Comparison of ENCODE assay signal across 2 cellular contexts in the genomic region with DNA sequence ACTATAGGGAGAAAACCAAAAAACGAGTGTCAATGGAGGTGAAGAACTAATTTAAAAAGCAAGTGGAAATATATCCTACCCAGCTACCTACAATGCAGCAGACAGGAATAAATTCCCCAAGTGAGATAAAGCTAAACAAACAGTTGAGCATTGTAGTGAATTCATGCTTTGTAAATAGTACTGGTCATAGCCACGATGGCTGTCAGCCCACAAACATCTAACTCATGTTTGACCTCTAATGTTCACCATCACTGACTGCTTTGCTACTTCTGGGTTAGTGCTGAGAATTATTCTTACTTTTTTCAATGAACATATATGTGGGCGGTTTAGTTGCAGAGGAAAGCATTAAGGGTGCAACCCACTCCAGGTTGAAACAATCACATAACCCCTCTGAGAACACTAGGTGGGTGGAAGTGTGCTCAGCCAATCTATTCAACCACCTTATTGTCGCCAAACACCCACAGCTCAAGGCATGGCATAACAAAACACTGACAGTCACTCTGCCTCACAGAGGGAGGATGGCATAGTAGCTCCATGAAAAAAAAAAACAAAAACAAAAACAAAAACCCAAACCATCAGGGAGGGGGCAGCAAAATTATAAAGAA.
TF ChIP-seq lines count a peak whose summit lies in the region.

No MANE protein-coding gene starts in this region.

TF ChIP-seq in A549, 52 proteins besides CTCF, POLR2A, EP300 and RAD21 (continued from another document):
- TF ChIP-seq E2F6 (IDR thresholded peaks at IDR 0.05; ENCODE audit: borderline replicate concordance, low read depth) (no peak), HMGXB4 (CRISPR knock-in tag; IDR thresholded peaks at IDR 0.05; ENCODE audit: borderline replicate concordance) (no peak), REST (IDR thresholded peaks at IDR 0.05) (no peak), RARB (CRISPR knock-in tag; IDR thresholded peaks at IDR 0.05) (no peak), MAFK (IDR thresholded peaks at IDR 0.05; ENCODE audit: partially characterized antibody) (no peak), KDM1A (IDR thresholded peaks at IDR 0.05; ENCODE audit: low read depth) (no peak), HOXB5 (CRISPR knock-in tag; IDR thresholded peaks at IDR 0.05) (no peak), CHD4 (IDR thresholded peaks at IDR 0.05; ENCODE audit: borderline replicate concordance) (no peak), BHLHE40 (IDR thresholded peaks at IDR 0.05; ENCODE audit: low read depth, low read length) (no peak), NFE2L2 (conservative IDR thresholded peaks at IDR 0.05; ENCODE audit: low read length) (no peak), TFCP2L1 (CRISPR knock-in tag; IDR thresholded peaks at IDR 0.05) (no peak), HEYL (CRISPR knock-in tag; IDR thresholded peaks at IDR 0.05) (no peak), HOXB13 (CRISPR knock-in tag; IDR thresholded peaks at IDR 0.05; ENCODE audit: low read depth) (no peak), HDAC2 (IDR thresholded peaks at IDR 0.05) (no peak), SMC3 (IDR thresholded peaks at IDR 0.05) (no peak)

TF ChIP-seq in HepG2, 621 proteins besides CTCF, POLR2A, EP300 and RAD21 (continued from another document and continues in another):
- TF ChIP-seq HNF1B (CRISPR knock-in tag; IDR thresholded peaks at IDR 0.05) (no peak), TFE3 (CRISPR knock-in tag; IDR thresholded peaks at IDR 0.05) (no peak), STAT6 (CRISPR knock-in tag; IDR thresholded peaks at IDR 0.05; ENCODE audit: borderline replicate concordance) (no peak), TEAD2 (CRISPR knock-in tag; IDR thresholded peaks at IDR 0.05) (no peak), ZNF367 (CRISPR knock-in tag; IDR thresholded peaks at IDR 0.05; ENCODE audit: borderline replicate concordance) (no peak), HIVEP1 (CRISPR knock-in tag; IDR thresholded peaks at IDR 0.05) (no peak), U2AF1 (optimal IDR thresholded peaks at IDR 0.05; ENCODE audit: low read depth, low read length) (no peak), BCL6 (CRISPR knock-in tag; IDR thresholded peaks at IDR 0.05) (no peak), GABPB1 (CRISPR knock-in tag; IDR thresholded peaks at IDR 0.05) (no peak), ZNF790 (CRISPR knock-in tag; IDR thresholded peaks at IDR 0.05; ENCODE audit: borderline replicate concordance) (no peak), SOX13 (IDR thresholded peaks at IDR 0.05) (no peak), SOX13 (CRISPR knock-in tag; conservative IDR thresholded peaks at IDR 0.05 in 1 of 2, IDR thresholded peaks at IDR 0.05 in 1 of 2) (peak in 1 of 2 experiments; percentile 80; a peak in 1 of 4 replicates), MIXL1 (CRISPR knock-in tag; IDR thresholded peaks at IDR 0.05) (no peak), ZNF350 (CRISPR knock-in tag; IDR thresholded peaks at IDR 0.05; ENCODE audit: borderline replicate concordance, low read depth) (no peak), KLF11 (CRISPR knock-in tag; IDR thresholded peaks at IDR 0.05) (no peak), GATAD2A (CRISPR knock-in tag; IDR thresholded peaks at IDR 0.05) (0 out of 2 replicates have a peak, but pooled peaks have one; percentile 19), ZSCAN30 (CRISPR knock-in tag; IDR thresholded peaks at IDR 0.05) (no peak), KDM4B (CRISPR knock-in tag; IDR thresholded peaks at IDR 0.05) (no peak), MIER2 (CRISPR knock-in tag; IDR thresholded peaks at IDR 0.05) (no peak), ZNF687 (CRISPR knock-in tag; IDR thresholded peaks at IDR 0.05) (no peak), HMG20A (CRISPR knock-in tag; IDR thresholded peaks at IDR 0.05; ENCODE audit: borderline replicate concordance) (peak; percentile 38; the same call in 1 of the 2 replicates), ZNF614 (CRISPR knock-in tag; IDR thresholded peaks at IDR 0.05; ENCODE audit: borderline replicate concordance) (0 out of 2 replicates have a peak, but pooled peaks have one; percentile 36), NR2F6 (IDR thresholded peaks at IDR 0.05) (no peak), NR2F6 (CRISPR knock-in tag; IDR thresholded peaks at IDR 0.05) (0 out of 2 replicates have a peak, but pooled peaks have one; percentile 15)
- TF ChIP-seq, protein P1, sequence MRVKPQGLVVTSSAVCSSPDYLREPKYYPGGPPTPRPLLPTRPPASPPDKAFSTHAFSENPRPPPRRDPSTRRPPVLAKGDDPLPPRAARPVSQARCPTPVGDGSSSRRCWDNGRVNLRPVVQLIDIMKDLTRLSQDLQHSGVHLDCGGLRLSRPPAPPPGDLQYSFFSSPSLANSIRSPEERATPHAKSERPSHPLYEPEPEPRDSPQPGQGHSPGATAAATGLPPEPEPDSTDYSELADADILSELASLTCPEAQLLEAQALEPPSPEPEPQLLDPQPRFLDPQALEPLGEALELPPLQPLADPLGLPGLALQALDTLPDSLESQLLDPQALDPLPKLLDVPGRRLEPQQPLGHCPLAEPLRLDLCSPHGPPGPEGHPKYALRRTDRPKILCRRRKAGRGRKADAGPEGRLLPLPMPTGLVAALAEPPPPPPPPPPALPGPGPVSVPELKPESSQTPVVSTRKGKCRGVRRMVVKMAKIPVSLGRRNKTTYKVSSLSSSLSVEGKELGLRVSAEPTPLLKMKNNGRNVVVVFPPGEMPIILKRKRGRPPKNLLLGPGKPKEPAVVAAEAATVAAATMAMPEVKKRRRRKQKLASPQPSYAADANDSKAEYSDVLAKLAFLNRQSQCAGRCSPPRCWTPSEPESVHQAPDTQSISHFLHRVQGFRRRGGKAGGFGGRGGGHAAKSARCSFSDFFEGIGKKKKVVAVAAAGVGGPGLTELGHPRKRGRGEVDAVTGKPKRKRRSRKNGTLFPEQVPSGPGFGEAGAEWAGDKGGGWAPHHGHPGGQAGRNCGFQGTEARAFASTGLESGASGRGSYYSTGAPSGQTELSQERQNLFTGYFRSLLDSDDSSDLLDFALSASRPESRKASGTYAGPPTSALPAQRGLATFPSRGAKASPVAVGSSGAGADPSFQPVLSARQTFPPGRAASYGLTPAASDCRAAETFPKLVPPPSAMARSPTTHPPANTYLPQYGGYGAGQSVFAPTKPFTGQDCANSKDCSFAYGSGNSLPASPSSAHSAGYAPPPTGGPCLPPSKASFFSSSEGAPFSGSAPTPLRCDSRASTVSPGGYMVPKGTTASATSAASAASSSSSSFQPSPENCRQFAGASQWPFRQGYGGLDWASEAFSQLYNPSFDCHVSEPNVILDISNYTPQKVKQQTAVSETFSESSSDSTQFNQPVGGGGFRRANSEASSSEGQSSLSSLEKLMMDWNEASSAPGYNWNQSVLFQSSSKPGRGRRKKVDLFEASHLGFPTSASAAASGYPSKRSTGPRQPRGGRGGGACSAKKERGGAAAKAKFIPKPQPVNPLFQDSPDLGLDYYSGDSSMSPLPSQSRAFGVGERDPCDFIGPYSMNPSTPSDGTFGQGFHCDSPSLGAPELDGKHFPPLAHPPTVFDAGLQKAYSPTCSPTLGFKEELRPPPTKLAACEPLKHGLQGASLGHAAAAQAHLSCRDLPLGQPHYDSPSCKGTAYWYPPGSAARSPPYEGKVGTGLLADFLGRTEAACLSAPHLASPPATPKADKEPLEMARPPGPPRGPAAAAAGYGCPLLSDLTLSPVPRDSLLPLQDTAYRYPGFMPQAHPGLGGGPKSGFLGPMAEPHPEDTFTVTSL (CRISPR knock-in tag; IDR thresholded peaks at IDR 0.05; ENCODE audit: borderline replicate concordance), result peak; percentile 64; the same call in 1 of the 2 replicates
- TF ChIP-seq, protein P2, sequence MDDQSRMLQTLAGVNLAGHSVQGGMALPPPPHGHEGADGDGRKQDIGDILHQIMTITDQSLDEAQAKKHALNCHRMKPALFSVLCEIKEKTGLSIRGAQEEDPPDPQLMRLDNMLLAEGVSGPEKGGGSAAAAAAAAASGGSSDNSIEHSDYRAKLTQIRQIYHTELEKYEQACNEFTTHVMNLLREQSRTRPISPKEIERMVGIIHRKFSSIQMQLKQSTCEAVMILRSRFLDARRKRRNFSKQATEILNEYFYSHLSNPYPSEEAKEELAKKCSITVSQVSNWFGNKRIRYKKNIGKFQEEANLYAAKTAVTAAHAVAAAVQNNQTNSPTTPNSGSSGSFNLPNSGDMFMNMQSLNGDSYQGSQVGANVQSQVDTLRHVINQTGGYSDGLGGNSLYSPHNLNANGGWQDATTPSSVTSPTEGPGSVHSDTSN (CRISPR knock-in tag; IDR thresholded peaks at IDR 0.05; ENCODE audit: borderline replicate concordance), result no peak
- TF ChIP-seq, protein P3, sequence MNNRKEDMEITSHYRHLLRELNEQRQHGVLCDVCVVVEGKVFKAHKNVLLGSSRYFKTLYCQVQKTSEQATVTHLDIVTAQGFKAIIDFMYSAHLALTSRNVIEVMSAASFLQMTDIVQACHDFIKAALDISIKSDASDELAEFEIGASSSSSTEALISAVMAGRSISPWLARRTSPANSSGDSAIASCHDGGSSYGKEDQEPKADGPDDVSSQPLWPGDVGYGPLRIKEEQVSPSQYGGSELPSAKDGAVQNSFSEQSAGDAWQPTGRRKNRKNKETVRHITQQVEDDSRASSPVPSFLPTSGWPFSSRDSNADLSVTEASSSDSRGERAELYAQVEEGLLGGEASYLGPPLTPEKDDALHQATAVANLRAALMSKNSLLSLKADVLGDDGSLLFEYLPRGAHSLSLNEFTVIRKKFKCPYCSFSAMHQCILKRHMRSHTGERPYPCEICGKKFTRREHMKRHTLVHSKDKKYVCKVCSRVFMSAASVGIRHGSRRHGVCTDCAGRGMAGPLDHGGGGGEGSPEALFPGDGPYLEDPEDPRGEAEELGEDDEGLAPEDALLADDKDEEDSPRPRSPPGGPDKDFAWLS (CRISPR knock-in tag; IDR thresholded peaks at IDR 0.05; ENCODE audit: borderline replicate concordance), result no peak
